Comparison of ENCODE assay signal across 8 cellular contexts in the genomic region with DNA sequence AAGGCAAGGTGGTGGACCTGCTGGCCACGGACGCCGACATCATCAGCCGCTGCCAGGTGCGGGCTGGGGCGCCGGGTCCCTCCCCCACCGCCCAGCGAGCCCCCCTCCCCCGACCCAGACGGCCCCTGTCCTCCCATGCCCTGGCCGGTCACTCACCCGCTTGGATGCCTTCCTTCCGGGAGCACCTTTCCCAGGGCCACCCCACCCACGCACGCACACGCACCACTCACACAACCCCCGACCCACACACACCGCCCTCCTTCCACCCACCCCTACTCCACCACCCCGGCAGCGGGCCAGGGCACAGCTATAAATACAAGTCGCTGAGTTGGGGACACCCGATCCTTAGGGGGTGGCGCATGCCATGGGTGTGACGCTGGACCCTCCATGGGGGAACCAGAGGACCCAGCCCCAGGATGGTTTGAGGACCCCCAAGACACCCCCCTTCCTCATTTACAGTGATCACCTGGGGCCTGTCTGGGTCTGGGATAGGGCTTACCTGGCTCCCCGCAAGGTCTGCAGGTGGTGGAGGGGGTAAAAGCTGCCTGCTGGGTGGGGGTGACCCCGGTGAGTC. TPM values are rescaled to one million over a fixed set of nuclear protein-coding genes. Genes with fewer than 3 reads are reported as not detected.
DNase-seq lines count a peak whose midpoint lies in the region; TF ChIP-seq lines count a peak whose summit lies in the region.

No MANE protein-coding gene starts in this region.

- WGBS in mesodermal cell (ENCODE audit: insufficient coverage in 2 of 2), 2 experiments: 10 to 31% methylated on average over 7 to 22 of the region's 27 CpGs

- peaks cover 25% of the 10 kb centered on the region for H3K4me1 ChIP-seq in mesodermal cell (ENCODE audit: control insufficient read depth, insufficient read depth, low read length, poor library complexity, severe bottlenecking)

- TF ChIP-seq CTCF in GM12865 (IDR thresholded peaks at IDR 0.05; ENCODE audit: insufficient read depth, low read depth, low read length, missing control alignments) (no peak), choroid plexus epithelial cell (conservative IDR thresholded peaks at IDR 0.05; ENCODE audit: low read depth, low read length) (no peak)

- DNase-seq in GM12865 (ENCODE audit: low read depth): no peak
- peak; percentile 33 for DNase-seq in RPMI8226
- DNase-seq in choroid plexus epithelial cell (ENCODE audit: low read depth): no peak
- peak; percentile 74 for DNase-seq in ureter (ENCODE audit: low spot score)
- DNase-seq in NCI-H2196 treated with DMSO at 0.1 percent for 48 hours (lab: John Stamatoyannopoulos, UW; ENCODE audit: unreplicated experiment): no peak
- DNase-seq in inferior parietal cortex (ENCODE audit: extremely low spot score): no peak
- no peak for DNase-seq in NCI-H526 treated with DMSO at 0.1 percent for 48 hours (lab: John Stamatoyannopoulos, UW)

- H3K9me3 ChIP-seq in mesodermal cell (ENCODE audit: control insufficient read depth, low read length): no peaks in the 10 kb centered on the region

- H3K36me3 ChIP-seq in mesodermal cell (ENCODE audit: control insufficient read depth, insufficient read depth, low read length): peaks cover 11% of the 10 kb centered on the region

- H3K4me3 ChIP-seq in GM12865 (ENCODE audit: low read depth, low read length) (peak overlapping the region; percentile 32; the same call in 1 of the 2 replicates), choroid plexus epithelial cell (ENCODE audit: low read depth, low read length) (peak overlapping the region; percentile 50), mesodermal cell (ENCODE audit: extremely low read depth, insufficient read depth, low read length, poor library complexity, severe bottlenecking) (peak overlapping the region; percentile 57)

- H3K27ac ChIP-seq in mesodermal cell (ENCODE audit: low read depth, low read length, severe bottlenecking): no peak overlapping the region

RNA-seq across cellular contexts. Expression of a gene that starts 0.5 kb away (rescaled TPM):
- polyA plus RNA-seq in mesodermal cell (2013, experiment 1 of 2): 20.2 TPM
- polyA plus RNA-seq in mesodermal cell (2013, experiment 2 of 2): 18.6 TPM
- total RNA-seq in ureter: 11.0 TPM

RNA-seq across cellular contexts. Expression of a gene that starts 28.5 kb away (rescaled TPM):
- 95.2 TPM for polyA plus RNA-seq in mesodermal cell (2013, experiment 1 of 2)
- polyA plus RNA-seq in mesodermal cell (2013, experiment 2 of 2): 79.0 TPM
- total RNA-seq in ureter: 56.5 TPM

RNA-seq across cellular contexts. Expression of a gene that starts 35.1 kb away (rescaled TPM):
- polyA plus RNA-seq in mesodermal cell (2013, experiment 1 of 2): 58.2 TPM
- 54.6 TPM for polyA plus RNA-seq in mesodermal cell (2013, experiment 2 of 2)
- 81.6 TPM for total RNA-seq in ureter

Comparison
In these comparisons a context has a peak if more than half of its experiments do, and no peak if none do; other contexts are left out.
1. DNase-seq: peak in RPMI8226 (single experiment) and ureter (single experiment); none in GM12865 (single experiment), choroid plexus epithelial cell (single experiment), NCI-H2196 treated with DMSO at 0.1 percent for 48 hours (single experiment), inferior parietal cortex (single experiment) and NCI-H526 treated with DMSO at 0.1 percent for 48 hours (single experiment).
2. Peak in every context shown above with its lines, with median percentiles within 50 percentile points of each other: H3K4me3 ChIP-seq.